In the genomic region with DNA sequence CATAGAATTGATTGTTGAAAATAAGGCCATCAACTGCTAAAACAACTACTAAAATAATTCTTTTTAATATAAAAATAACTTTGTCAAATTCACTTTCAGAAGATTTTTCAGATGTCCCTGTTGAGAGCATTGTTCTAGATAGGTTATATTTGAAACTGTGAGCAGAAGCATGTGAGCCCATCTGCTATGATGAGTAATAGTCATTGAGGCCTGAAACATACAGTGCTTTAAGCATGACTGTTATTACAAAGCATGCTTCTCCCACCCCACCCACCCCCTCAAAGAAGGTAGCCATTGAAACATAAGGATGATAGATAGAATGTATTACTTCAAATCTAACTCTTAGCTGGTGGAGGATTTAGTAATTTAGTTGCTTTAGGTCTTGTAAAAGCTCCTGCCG, we compare ENCODE assay signal across 1 cellular context.
A peak's percentile ranks its signal among the peaks of the same experiment; 100 is the strongest.
TF ChIP-seq lines count a peak whose summit lies in the region.

No MANE protein-coding gene starts in this region.

TF ChIP-seq in IMR-90, 13 proteins besides CTCF, POLR2A, EP300 and RAD21 (continued from another document):
- TF ChIP-seq, protein P1, sequence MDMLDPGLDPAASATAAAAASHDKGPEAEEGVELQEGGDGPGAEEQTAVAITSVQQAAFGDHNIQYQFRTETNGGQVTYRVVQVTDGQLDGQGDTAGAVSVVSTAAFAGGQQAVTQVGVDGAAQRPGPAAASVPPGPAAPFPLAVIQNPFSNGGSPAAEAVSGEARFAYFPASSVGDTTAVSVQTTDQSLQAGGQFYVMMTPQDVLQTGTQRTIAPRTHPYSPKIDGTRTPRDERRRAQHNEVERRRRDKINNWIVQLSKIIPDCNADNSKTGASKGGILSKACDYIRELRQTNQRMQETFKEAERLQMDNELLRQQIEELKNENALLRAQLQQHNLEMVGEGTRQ (IDR thresholded peaks at IDR 0.05; ENCODE audit: low read depth, low read length), result no peak
- TF ChIP-seq RCOR1 (IDR thresholded peaks at IDR 0.05; ENCODE audit: insufficient replicate concordance, low read length) (no peak), FOS (IDR thresholded peaks at IDR 0.05; ENCODE audit: low read depth, low read length) (no peak), MXI1 (IDR thresholded peaks at IDR 0.05; ENCODE audit: borderline replicate concordance, low read depth, low read length) (0 out of 2 replicates have a peak, but pooled peaks have one; percentile 20), RFX5 (IDR thresholded peaks at IDR 0.05; ENCODE audit: low read depth, low read length) (no peak)
- TF ChIP-seq, protein P2, sequence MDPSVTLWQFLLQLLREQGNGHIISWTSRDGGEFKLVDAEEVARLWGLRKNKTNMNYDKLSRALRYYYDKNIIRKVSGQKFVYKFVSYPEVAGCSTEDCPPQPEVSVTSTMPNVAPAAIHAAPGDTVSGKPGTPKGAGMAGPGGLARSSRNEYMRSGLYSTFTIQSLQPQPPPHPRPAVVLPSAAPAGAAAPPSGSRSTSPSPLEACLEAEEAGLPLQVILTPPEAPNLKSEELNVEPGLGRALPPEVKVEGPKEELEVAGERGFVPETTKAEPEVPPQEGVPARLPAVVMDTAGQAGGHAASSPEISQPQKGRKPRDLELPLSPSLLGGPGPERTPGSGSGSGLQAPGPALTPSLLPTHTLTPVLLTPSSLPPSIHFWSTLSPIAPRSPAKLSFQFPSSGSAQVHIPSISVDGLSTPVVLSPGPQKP (IDR thresholded peaks at IDR 0.05; ENCODE audit: borderline replicate concordance, low read depth, low read length), result no peak
